Comparison of ENCODE assay signal across 7 cellular contexts in genomic region chr6:170289971-170290305, GRCh38. TPM values are rescaled to one million over a fixed set of nuclear protein-coding genes. Genes with fewer than 3 reads are reported as not detected.
DNase-seq lines count a peak whose midpoint lies in the region; ATAC-seq and TF ChIP-seq lines count a peak whose summit lies in the region.

No MANE protein-coding gene starts in this region.

- H3K27me3 ChIP-seq in iPS-15b (ENCODE audit: control insufficient read depth, insufficient read depth, low read length) (peaks cover 75% of the 10 kb centered on the region), stomach (peaks cover 16 to 98% (median 66%) of the 10 kb centered on the region in 3 donors)

- peaks cover 51% of the 10 kb centered on the region for H3K27me3 Mint-ChIP-seq in HFFc6 (ENCODE audit: insufficient read depth)
- H3K27me3 Mint-ChIP-seq in activated T-helper 1 cell treated with anti-CD3 and anti-CD28 coated beads, Interleukin-12 subunit alpha, Interleukin-12 subunit beta, Interleukin-2, Interleukin-4 antibody, amounts not matched to agents 30 ng/mL and 10 ng/mL and 1 ng/mL, durations not matched to agents 14 hours and 24 hours and 36 hours (ENCODE audit: insufficient read depth), result peaks cover 74% of the 10 kb centered on the region

- H3K9me3 Mint-ChIP-seq in HFFc6, result no peaks in the 10 kb centered on the region
- H3K9me3 Mint-ChIP-seq in activated T-helper 1 cell treated with anti-CD3 and anti-CD28 coated beads, Interleukin-12 subunit alpha, Interleukin-12 subunit beta, Interleukin-2, Interleukin-4 antibody, amounts not matched to agents 30 ng/mL and 10 ng/mL and 1 ng/mL, durations not matched to agents 14 hours and 24 hours and 36 hours, result no peaks in the 10 kb centered on the region

- H3K36me3 ChIP-seq in iPS-15b (ENCODE audit: control insufficient read depth, insufficient read depth, low read length) (peaks cover 2% of the 10 kb centered on the region), stomach (peaks cover 0 to 13% (median 4%) of the 10 kb centered on the region in 4 donors)

- H3K27ac Mint-ChIP-seq in HFFc6, result no peak overlapping the region
- no peak overlapping the region for H3K27ac Mint-ChIP-seq in activated T-helper 1 cell treated with anti-CD3 and anti-CD28 coated beads, Interleukin-12 subunit alpha, Interleukin-12 subunit beta, Interleukin-2, Interleukin-4 antibody, amounts not matched to agents 30 ng/mL and 10 ng/mL and 1 ng/mL, durations not matched to agents 14 hours and 24 hours and 36 hours

- TF ChIP-seq EP300 in stomach (IDR thresholded peaks at IDR 0.05), result no peak

- no peak for TF ChIP-seq POLR2A in stomach (IDR thresholded peaks at IDR 0.05)

- H3K4me3 Mint-ChIP-seq in HFFc6, result peak overlapping the region; percentile 91
- peak overlapping the region; percentile 82 for H3K4me3 Mint-ChIP-seq in activated T-helper 1 cell treated with anti-CD3 and anti-CD28 coated beads, Interleukin-12 subunit alpha, Interleukin-12 subunit beta, Interleukin-2, Interleukin-4 antibody, amounts not matched to agents 30 ng/mL and 10 ng/mL and 1 ng/mL, durations not matched to agents 14 hours and 24 hours and 36 hours

- no peak for ATAC-seq in HG03469 (IDR thresholded peaks at IDR 0.05; ENCODE audit: unreplicated experiment)

- DNase-seq in HFFc6, result no peak
- DNase-seq in activated T-helper 1 cell treated with anti-CD3 and anti-CD28 coated beads, Interleukin-12 subunit alpha, Interleukin-12 subunit beta, Interleukin-2, Interleukin-4 antibody, amounts not matched to agents 30 ng/mL and 10 ng/mL and 1 ng/mL, durations not matched to agents 14 hours and 24 hours and 36 hours (ENCODE audit: low spot score), result no peak
- DNase-seq in stomach, result no peak
- no peak for DNase-seq in retina
- DNase-seq in cortex of kidney (lab: John Stamatoyannopoulos, UW), result no peak

- H3K4me1 ChIP-seq in iPS-15b (ENCODE audit: control insufficient read depth, insufficient read depth, low read length) (peaks cover 22% of the 10 kb centered on the region), stomach (peaks cover 63 to 82% (median 73%) of the 10 kb centered on the region in 4 donors)

- H3K27ac ChIP-seq in stomach, result peak overlapping the region; percentile 73 to 87 (median 77)

- TF ChIP-seq CTCF in HFFc6 (IDR thresholded peaks at IDR 0.05) (no peak), stomach (IDR thresholded peaks at IDR 0.05) (no peak)

- peak overlapping the region; percentile 56 for H3K4me3 ChIP-seq in iPS-15b (ENCODE audit: low read depth, low read length)
- peak overlapping the region; percentile 66 to 88 (median 78) for H3K4me3 ChIP-seq in stomach

- H3K36me3 Mint-ChIP-seq in HFFc6 (ENCODE audit: low read depth), result no peaks in the 10 kb centered on the region
- H3K36me3 Mint-ChIP-seq in activated T-helper 1 cell treated with anti-CD3 and anti-CD28 coated beads, Interleukin-12 subunit alpha, Interleukin-12 subunit beta, Interleukin-2, Interleukin-4 antibody, amounts not matched to agents 30 ng/mL and 10 ng/mL and 1 ng/mL, durations not matched to agents 14 hours and 24 hours and 36 hours (ENCODE audit: low read depth), result peaks cover 5% of the 10 kb centered on the region

- intact Hi-C loops in activated T-helper 1 cell treated with anti-CD3 and anti-CD28 coated beads, Interleukin-12 subunit alpha, Interleukin-12 subunit beta, Interleukin-2, Interleukin-4 antibody, amounts not matched to agents 30 ng/mL and 10 ng/mL and 1 ng/mL, durations not matched to agents 14 hours and 24 hours and 36 hours (cut with micrococcal nuclease), result loop anchor here (5.0 kb wide), 2 partner anchors 227 to 498 kb away; no protein-coding TSS in a partner anchor
- intact Hi-C loops in stomach (cut with DNase I; ENCODE audit: low total_unique reads), result loop anchor here (10.0 kb wide), 1 partner anchor 455 kb away; no protein-coding TSS in a partner anchor

- no peak overlapping the region for H3K9ac ChIP-seq in iPS-15b (ENCODE audit: low read depth, low read length)

- H3K4me1 Mint-ChIP-seq in HFFc6 (ENCODE audit: low read depth), result peaks cover 19% of the 10 kb centered on the region
- H3K4me1 Mint-ChIP-seq in activated T-helper 1 cell treated with anti-CD3 and anti-CD28 coated beads, Interleukin-12 subunit alpha, Interleukin-12 subunit beta, Interleukin-2, Interleukin-4 antibody, amounts not matched to agents 30 ng/mL and 10 ng/mL and 1 ng/mL, durations not matched to agents 14 hours and 24 hours and 36 hours (ENCODE audit: low read depth), result peaks cover 47% of the 10 kb centered on the region

- H3K9me3 ChIP-seq in iPS-15b (ENCODE audit: control insufficient read depth, insufficient read depth, low read length) (no peaks in the 10 kb centered on the region), stomach (no peaks in the 10 kb centered on the region)

- 0 to 2% (median 0%) methylated on average over 6 to 41 of the region's 41 CpGs for WGBS in stomach, 5 donors

RNA-seq across cellular contexts. Expression of gene DLL1, which starts 0.9 kb away (rescaled TPM):
- total RNA-seq in HFFc6 (2021; fragmentation: NEBNext Ultra II Directional; extraction: Animal tissue kit (Norgen Biotek cat#: 25700)), result under 1 TPM; 0.26 to 0.83 (median 0.36) TPM
- not detected in 2 replicates for total RNA-seq in activated T-helper 1 cell treated with anti-CD3 and anti-CD28 coated beads, Interleukin-12 subunit alpha, Interleukin-12 subunit beta, Interleukin-2, Interleukin-4 antibody, amounts not matched to agents 30 ng/mL and 10 ng/mL and 1 ng/mL, durations not matched to agents 14 hours and 24 hours and 36 hours
- 10 to 100 TPM in 2 of 5 donors, 1 to 10 TPM in 2, not detected in 1; 4.2 to 38.5 (median 9.6) TPM for total RNA-seq in stomach
- polyA plus RNA-seq in stomach, result 10 to 100 TPM in 1 of 3 donors, 1 to 10 TPM in 2; 3.4 to 14.1 (median 5.5) TPM

RNA-seq across cellular contexts. Expression of gene FAM120B, which starts 16.6 kb away (rescaled TPM):
- total RNA-seq in HFFc6 (2021; fragmentation: NEBNext Ultra II Directional; extraction: Animal tissue kit (Norgen Biotek cat#: 25700)), result 10 to 100 TPM; 33.3 to 36.6 (median 35.4) TPM
- 18.4 TPM in 2 replicates for total RNA-seq in activated T-helper 1 cell treated with anti-CD3 and anti-CD28 coated beads, Interleukin-12 subunit alpha, Interleukin-12 subunit beta, Interleukin-2, Interleukin-4 antibody, amounts not matched to agents 30 ng/mL and 10 ng/mL and 1 ng/mL, durations not matched to agents 14 hours and 24 hours and 36 hours
- 10 to 100 TPM; 26.4 to 66.5 (median 29.9) TPM for total RNA-seq in stomach
- polyA plus RNA-seq in stomach, result 1 to 10 TPM; 6.4 to 9.9 (median 9.4) TPM
